Comparison of ENCODE assay signal across 1 cellular context in genomic region chr11:46237248-46238077, GRCh38.
TF ChIP-seq lines count a peak whose summit lies in the region.

No MANE protein-coding gene starts in this region.

TF ChIP-seq in HepG2, 621 proteins besides CTCF, POLR2A, EP300 and RAD21 (continued from another document):
- TF ChIP-seq ZFP91 (CRISPR knock-in tag; IDR thresholded peaks at IDR 0.05; ENCODE audit: borderline replicate concordance) (0 out of 2 replicates have a peak, but pooled peaks have one; percentile 32), ZNF264 (CRISPR knock-in tag; IDR thresholded peaks at IDR 0.05) (no peak)
